ENCODE assay signal across 10 cellular contexts in genomic region chr3:23162939-23163338, GRCh38. TPM values are rescaled to one million over a fixed set of nuclear protein-coding genes. Genes with fewer than 3 reads are reported as not detected.
DNase-seq lines count a peak whose midpoint lies in the region; ATAC-seq and TF ChIP-seq lines count a peak whose summit lies in the region.
"Had no signal": no experiment of that assay in that cellular context is flagged by ENCODE, and none has a peak within 500 bp of the region (broad histone marks: within the 10 kb centered on the region; RNA-seq: fewer than 3 reads in every experiment).

No MANE protein-coding gene starts in this region.

- H2BK12ac ChIP-seq in trophoblast cell (ENCODE audit: low read length) = no peak overlapping the region

- H3K9me3 Mint-ChIP-seq in chondrocyte (ENCODE audit: low read depth) = no peaks in the 10 kb centered on the region
- H3K9me3 Mint-ChIP-seq: T-helper 2 cell treated with Interferon-gamma antibody and Interleukin-4, amounts not matched to agents 5 μg/mL and 100 μg/mL, for 36 hours had no signal

- H3K27ac Mint-ChIP-seq in chondrocyte (ENCODE audit: unreplicated experiment) = no peak overlapping the region
- H3K27ac Mint-ChIP-seq: T-helper 2 cell treated with Interferon-gamma antibody and Interleukin-4, amounts not matched to agents 5 μg/mL and 100 μg/mL, for 36 hours had no signal

- H3K4me3 ChIP-seq in trophoblast cell (ENCODE audit: low read depth, low read length) (no peak overlapping the region), transverse colon (no peak overlapping the region)
- H3K4me3 ChIP-seq: coronary artery had no signal

- in situ Hi-C loops in transverse colon (cut with MboI; ENCODE audit: low pct_ligation_motif_present in 1 of 4, low pct_unique_long_range_greater_than_20kb in 1 of 4, low sequenced_read_pairs in 3 of 4) = no loop called here

- no peak overlapping the region for H3K23ac ChIP-seq in trophoblast cell (ENCODE audit: low read length)

- H3K36me3 ChIP-seq in trophoblast cell (ENCODE audit: control insufficient read depth in 1 of 2, insufficient read depth in 2 of 2, low read length in 2 of 2) = no peaks in the 10 kb centered on the region
- no peaks in the 10 kb centered on the region for H3K36me3 ChIP-seq in transverse colon

- H3K4me2 ChIP-seq in trophoblast cell (ENCODE audit: low read length) = no peak overlapping the region

- H3K27me3 ChIP-seq in trophoblast cell (ENCODE audit: insufficient read depth, low read length) (no peaks in the 10 kb centered on the region), transverse colon (no peaks in the 10 kb centered on the region)

- H3K4me3 Mint-ChIP-seq in chondrocyte (ENCODE audit: unreplicated experiment) = no peak overlapping the region
- H3K4me3 Mint-ChIP-seq: T-helper 2 cell treated with Interferon-gamma antibody and Interleukin-4, amounts not matched to agents 5 μg/mL and 100 μg/mL, for 36 hours had no signal

- TF ChIP-seq POLR2A in transverse colon (IDR thresholded peaks at IDR 0.05) = no peak

- no peak overlapping the region for H2BK5ac ChIP-seq in trophoblast cell (ENCODE audit: low read depth, low read length, poor library complexity)

- H3K4me1 ChIP-seq in trophoblast cell (ENCODE audit: control insufficient read depth in 1 of 2, insufficient read depth in 2 of 2, low read length in 2 of 2) (peaks cover 0 to 4% of the 10 kb centered on the region in 2 experiments), transverse colon (peaks cover 0 to 4% (median 0%) of the 10 kb centered on the region in 4 donors)

- no peaks in the 10 kb centered on the region for H3K79me2 ChIP-seq in trophoblast cell (ENCODE audit: control insufficient read depth, insufficient read depth, low read length, poor library complexity)

- TF ChIP-seq CTCF in chondrocyte (IDR thresholded peaks at IDR 0.05) = no peak
- no peak for TF ChIP-seq CTCF in transverse colon (IDR thresholded peaks at IDR 0.05)

- no peaks in the 10 kb centered on the region for H3K9me3 ChIP-seq in trophoblast cell (ENCODE audit: insufficient read depth, low read depth, low read length)
- H3K9me3 ChIP-seq in transverse colon = no peaks in the 10 kb centered on the region

- H2AK5ac ChIP-seq in trophoblast cell (ENCODE audit: low read length) = no peak overlapping the region

- H3K14ac ChIP-seq in trophoblast cell (ENCODE audit: low read length) = no peak overlapping the region

- DNase-seq in trophoblast cell (peak; percentile 47 to 65), chondrocyte (ENCODE audit: low spot score) (no peak), transverse colon (no peak), NCI-H187 (lab: John Stamatoyannopoulos, UW) (no peak), NCI-H510A treated with DMSO at 0.1 percent for 48 hours (lab: John Stamatoyannopoulos, UW) (no peak)

- no peak overlapping the region for H4K91ac ChIP-seq in trophoblast cell (ENCODE audit: low read depth, low read length)

- no CpG with 5 or more reads among the region's 2 CpGs for WGBS in trophoblast cell (ENCODE audit: extremely low coverage, insufficient coverage, insufficient read length)
- WGBS in transverse colon (ENCODE audit: low coverage in 1 of 2), 2 donors = 57 to 80% methylated on average over 1 to 2 of the region's 2 CpGs

- no peaks in the 10 kb centered on the region for H3K36me3 Mint-ChIP-seq in chondrocyte (ENCODE audit: low read depth)

- ATAC-seq in GM18870 (IDR thresholded peaks at IDR 0.05; ENCODE audit: unreplicated experiment) (peak; percentile 36), GM21737 (IDR thresholded peaks at IDR 0.05; ENCODE audit: unreplicated experiment) (peak; percentile 62), HG03378 (IDR thresholded peaks at IDR 0.05; ENCODE audit: unreplicated experiment) (peak; percentile 52)

- TF ChIP-seq EP300 in transverse colon (IDR thresholded peaks at IDR 0.05; ENCODE audit: low read depth) = no peak

- no peak overlapping the region for H2AFZ ChIP-seq in trophoblast cell (ENCODE audit: insufficient read depth, low read length, poor library complexity)

- H2BK120ac ChIP-seq in trophoblast cell (ENCODE audit: insufficient read depth, low read length, poor library complexity) = no peak overlapping the region

- H3K9ac ChIP-seq in trophoblast cell (ENCODE audit: low read length) = no peak overlapping the region

- intact Hi-C loops in transverse colon (cut with DNase I; ENCODE audit: low total_unique reads) = no loop called here

- H3K27ac ChIP-seq in trophoblast cell (ENCODE audit: low read depth, low read length) (no peak overlapping the region), transverse colon (no peak overlapping the region)
- H3K27ac ChIP-seq: coronary artery had no signal

- no peaks in the 10 kb centered on the region for H3K79me1 ChIP-seq in trophoblast cell (ENCODE audit: low read length)

- H3K4ac ChIP-seq in trophoblast cell (ENCODE audit: low read depth, low read length) = no peak overlapping the region

- H4K12ac ChIP-seq in trophoblast cell (ENCODE audit: low read depth, low read length) = no peak overlapping the region

- H3K27me3 Mint-ChIP-seq in chondrocyte (ENCODE audit: low read depth) = no peaks in the 10 kb centered on the region

- H3K4me1 Mint-ChIP-seq in chondrocyte (ENCODE audit: low read depth) = peaks cover 18% of the 10 kb centered on the region

- no peak overlapping the region for H4K8ac ChIP-seq in trophoblast cell (ENCODE audit: low read depth, low read length)

- H3K18ac ChIP-seq in trophoblast cell (ENCODE audit: low read length) = no peak overlapping the region

RNA-seq across cellular contexts. Expression of gene UBE2E2, which starts 40.2 kb away (rescaled TPM):
- 25.6 and 26.0 TPM in 2 replicates for polyA plus RNA-seq in trophoblast cell (2013)
- total RNA-seq in chondrocyte = 70.4 to 85.2 TPM (median 74.5 TPM) in 3 replicates
- total RNA-seq in transverse colon = 100 to 1,000 TPM in 1 of 4 donors, 1 to 10 TPM in 3; 5.4 to 133 (median 7.6) TPM

Comparison
In these comparisons a context has a peak if more than half of its experiments do, and no peak if none do; other contexts are left out.
1. DNase-seq: peak in trophoblast cell (2 of 2); none in chondrocyte (single experiment), transverse colon (single experiment), NCI-H187 (0 of 2) and NCI-H510A treated with DMSO at 0.1 percent for 48 hours (single experiment).
2. Peak in every context shown above with its lines, with median percentiles within 50 percentile points of each other: ATAC-seq.